In genomic region chr20:32091888-32092346, GRCh38 we compare ENCODE assay signal across 8 cellular contexts. TPM values are rescaled to one million over a fixed set of nuclear protein-coding genes. Genes with fewer than 3 reads are reported as not detected.
DNase-seq lines count a peak whose midpoint lies in the region; ATAC-seq and TF ChIP-seq lines count a peak whose summit lies in the region.

No MANE protein-coding gene starts in this region.

- H3K4me3 ChIP-seq in effector memory CD4-positive, alpha-beta T cell (ENCODE audit: insufficient read depth, low read depth, low read length, poor library complexity, severe bottlenecking) = no peak overlapping the region

- H3K27me3 ChIP-seq in effector memory CD4-positive, alpha-beta T cell (replicated peaks; ENCODE audit: control insufficient read depth, insufficient read depth, low read length, poor library complexity, severe bottlenecking) = peaks cover 3% of the 10 kb centered on the region

- CTCF ChIA-PET in Calu3 (lab: Charles Lee) = interaction anchor here (0.8 to 1.6 kb wide), 3 partner anchors 15 to 236 kb away, joined by 3 to 4 read pairs (median 3); no protein-coding TSS in a partner anchor

- H3K36me3 ChIP-seq in effector memory CD4-positive, alpha-beta T cell (ENCODE audit: control insufficient read depth, insufficient read depth, low read length) = no peaks in the 10 kb centered on the region

- H3K4me3 Mint-ChIP-seq in Calu3 (ENCODE audit: low read depth, unreplicated experiment) = no peak overlapping the region

- H3K9me3 ChIP-seq in effector memory CD4-positive, alpha-beta T cell (ENCODE audit: control insufficient read depth, low read length) = no peaks in the 10 kb centered on the region

- H3K4me1 Mint-ChIP-seq in Calu3 (ENCODE audit: low read depth, unreplicated experiment) = no peaks in the 10 kb centered on the region

- DNase-seq in Calu3 (peak; percentile 91), HS-5 (ENCODE audit: low read depth) (peak; percentile 20), NK-92 (lab: John Stamatoyannopoulos, UW; ENCODE audit: unreplicated experiment) (peak; percentile 15), midbrain (lab: John Stamatoyannopoulos, UW) (peak; percentile 64)
- DNase-seq in activated CD8-positive, alpha-beta memory T cell treated with anti-CD3 and anti-CD28 coated beads for 1 hour (ENCODE audit: extremely low read depth in 1 of 2, low read depth in 1 of 2) = peak; percentile 47 to 62
- peak; percentile 27 to 52 (median 41) for DNase-seq in effector memory CD4-positive, alpha-beta T cell
- peak; percentile 33 to 49 for DNase-seq in stimulated activated CD8-positive, alpha-beta memory T cell treated with anti-CD3 and anti-CD28 coated beads, Interleukin-4, amount 100 ng/mL, for 1 hour (ENCODE audit: low read depth in 2 of 2, low spot score in 1 of 2)

- BruUV-seq in Calu3 (replicated peaks; lab: Mats Ljungman, UMichigan) = no TSS peak

- H3K27ac Mint-ChIP-seq in Calu3 (ENCODE audit: unreplicated experiment) = no peak overlapping the region

- no peaks in the 10 kb centered on the region for H3K36me3 Mint-ChIP-seq in Calu3 (ENCODE audit: insufficient read depth, unreplicated experiment)

- H3K27me3 Mint-ChIP-seq in Calu3 (ENCODE audit: unreplicated experiment) = peaks cover 40% of the 10 kb centered on the region

- no peak overlapping the region for H3K27ac ChIP-seq in effector memory CD4-positive, alpha-beta T cell (ENCODE audit: insufficient read depth, low read length, poor library complexity, severe bottlenecking)

- intact Hi-C loops in Calu3 (cut with micrococcal nuclease; ENCODE audit: unreplicated experiment) = loop anchor here (1.0 to 5.0 kb wide), 3 partner anchors 55 to 270 kb away; no protein-coding TSS in a partner anchor

- peak; percentile 98 for TF ChIP-seq CTCF in Calu3 (IDR thresholded peaks at IDR 0.05; ENCODE audit: unreplicated experiment)

- no peak for ATAC-seq in HG03135 (IDR thresholded peaks at IDR 0.05; ENCODE audit: unreplicated experiment)

- no peaks in the 10 kb centered on the region for H3K9me3 Mint-ChIP-seq in Calu3 (ENCODE audit: low read depth, unreplicated experiment)

- no peaks in the 10 kb centered on the region for H3K4me1 ChIP-seq in effector memory CD4-positive, alpha-beta T cell (ENCODE audit: control insufficient read depth, insufficient read depth, low read length, poor library complexity, severe bottlenecking)

RNA-seq across cellular contexts. Expression of gene TM9SF4, which starts 17.6 kb away (rescaled TPM):
- total RNA-seq in Calu3 (2022) = 95.3 and 104 TPM in 2 replicates

RNA-seq across cellular contexts. Expression of gene HCK, which starts 39.9 kb away (rescaled TPM):
- total RNA-seq in Calu3 (2022) = not detected in 2 replicates

Comparison
In these comparisons a context has a peak if more than half of its experiments do, and no peak if none do; other contexts are left out.
1. DNase-seq: peak in every context shown above with its lines; median percentile 91 in Calu3; 64 in midbrain; 54 in activated CD8-positive, alpha-beta memory T cell treated with anti-CD3 and anti-CD28 coated beads for 1 hour; 41 in effector memory CD4-positive, alpha-beta T cell; 41 in stimulated activated CD8-positive, alpha-beta memory T cell treated with anti-CD3 and anti-CD28 coated beads, Interleukin-4, amount 100 ng/mL, for 1 hour; 20 in HS-5; 15 in NK-92.